ENCODE assay signal across 1 cellular context in the genomic region with DNA sequence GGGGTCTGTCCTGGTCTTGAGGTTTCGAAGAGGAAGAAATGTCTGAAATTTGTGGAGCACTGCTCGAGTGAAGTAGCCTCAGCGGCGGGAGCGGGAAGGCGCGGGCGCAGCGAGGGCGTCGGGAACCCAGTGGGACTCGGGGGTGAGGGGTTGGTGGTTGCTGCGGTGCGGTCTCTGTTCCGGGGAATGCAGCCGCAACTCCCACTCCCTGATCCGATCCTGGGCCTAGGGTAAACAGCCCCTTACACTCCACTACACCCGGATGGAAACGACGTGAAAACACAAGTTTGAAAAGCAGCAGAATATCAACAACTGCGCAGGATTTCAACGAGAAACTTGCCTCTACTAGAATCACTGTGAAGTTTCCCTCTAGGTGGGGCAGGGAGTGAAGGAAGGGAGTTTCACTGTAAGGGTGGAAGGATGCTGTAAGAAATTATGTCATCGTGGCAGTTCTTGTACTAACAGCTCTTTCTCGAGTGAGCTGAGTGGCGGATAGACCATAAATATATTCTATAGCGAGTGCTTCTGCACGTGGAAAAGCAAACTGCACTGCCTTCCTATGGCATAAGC.
TF ChIP-seq lines count a peak whose summit lies in the region.

No MANE protein-coding gene starts in this region.

TF ChIP-seq in H1, 55 proteins besides CTCF, POLR2A, EP300 and RAD21 (continued from another document):
- TF ChIP-seq KDM4A (IDR thresholded peaks at IDR 0.05; ENCODE audit: low read depth, low read length, severe bottlenecking) (peak; percentile 52), MAFK (IDR thresholded peaks at IDR 0.05; ENCODE audit: low read depth, low read length) (no peak)
